ENCODE assay signal across 23 cellular contexts in the genomic region with DNA sequence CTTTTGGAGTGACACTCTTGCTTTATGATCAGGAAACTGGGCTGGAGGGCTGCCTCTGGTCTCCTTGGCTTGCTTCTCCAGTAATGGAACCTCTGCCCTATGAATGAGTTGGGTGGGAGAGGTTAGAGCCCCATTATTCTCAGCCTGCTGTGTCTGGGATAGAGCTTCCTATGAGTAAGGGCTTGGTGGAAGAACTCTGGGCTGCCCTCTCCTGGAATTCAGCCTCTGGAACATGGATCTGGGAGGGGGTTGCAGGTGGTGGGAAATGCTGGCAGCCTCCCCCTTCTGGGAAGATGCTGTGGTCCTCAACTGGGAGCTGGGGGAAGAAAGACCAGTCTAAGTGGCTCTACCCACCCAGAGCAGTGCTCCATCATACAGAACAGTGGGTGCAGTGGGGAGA.
A peak's percentile ranks its signal among the peaks of the same experiment; 100 is the strongest.
DNase-seq lines count a peak whose midpoint lies in the region; ATAC-seq, FAIRE-seq and TF ChIP-seq lines count a peak whose summit lies in the region.
"Had no signal": no experiment of that assay in that cellular context is flagged by ENCODE, and none has a peak within 500 bp of the region (broad histone marks: within the 10 kb centered on the region; RNA-seq: fewer than 3 reads in every experiment).

No MANE protein-coding gene starts in this region.

- no peak overlapping the region for H3K23ac ChIP-seq in H1 (ENCODE audit: insufficient read length)

- ATAC-seq in HG03025 (IDR thresholded peaks at IDR 0.05; ENCODE audit: low FRiP score, unreplicated experiment): no peak
- ATAC-seq: A549, GM12878 had no signal

- TF ChIP-seq EP300 in H1 (IDR thresholded peaks at IDR 0.05; ENCODE audit: borderline replicate concordance in 1 of 2, low read depth in 2 of 2, low read length in 2 of 2): no peak

- DNase-seq in H7 (peak; percentile 40), H1 (ENCODE audit: low read depth in 1 of 2, low spot score in 2 of 2) (no peak), iPS-NIHi11 (ENCODE audit: low spot score) (peak; percentile 16), GF-D8 (lab: John Stamatoyannopoulos, UW) (no peak), foreskin melanocyte (no peak)
- DNase-seq in activated naive CD4-positive, alpha-beta T cell treated with anti-CD3 and anti-CD28 coated beads, Interleukin-2, amount 50 U/mL, for 16 hours: no peak
- DNase-seq: 8988T; ACHN; AML-193; BE2C; CD4-positive, alpha-beta T cell; CD8-positive, alpha-beta memory T cell; DMS153; DND-41; GOT3; HFFc6 had no signal

- no peak overlapping the region for H3K56ac ChIP-seq in H1 (replicated peaks; ENCODE audit: insufficient read length, low read depth, low read length)

- no peak overlapping the region; a peak in 1 of 4 replicates for H3K4me2 ChIP-seq in H1 (ENCODE audit: insufficient read depth in 1 of 2, low read depth in 2 of 2, low read length in 2 of 2)
- H3K4me2 ChIP-seq: A549; BLaER1 treated with 17β-estradiol and CSF1 and Interleukin-3, amounts not matched to agents 10 nM and 100 nM had no signal

- no peak overlapping the region for H3K18ac ChIP-seq in H1 (ENCODE audit: extremely low read depth, low read length)

- no peak overlapping the region for H3K14ac ChIP-seq in H1 (ENCODE audit: insufficient read length)

- H3K4me1 ChIP-seq in H1 (replicated peaks in 1 of 4; ENCODE audit: control insufficient read depth in 3 of 4, insufficient read depth in 4 of 4, low read length in 3 of 4): no peaks in the 10 kb centered on the region
- H3K4me1 ChIP-seq: A549; BE2C; BLaER1 treated with 17β-estradiol and CSF1 and Interleukin-3, amounts not matched to agents 10 nM and 100 nM; HAP-1 had no signal

- peaks cover 0 to 7% of the 10 kb centered on the region in 2 experiments; a peak in 2 of 4 replicates for H3K9me3 ChIP-seq in H1 (ENCODE audit: insufficient read depth in 2 of 2, low read depth in 1 of 2, low read length in 1 of 2)
- H3K9me3 ChIP-seq: A549, BE2C, HAP-1 had no signal

- H4K5ac ChIP-seq in H1 (ENCODE audit: insufficient read length, low read depth, low read length): no peak overlapping the region

- H4K20me1 ChIP-seq in H1 (replicated peaks in 1 of 2; ENCODE audit: control insufficient read depth in 1 of 2, insufficient read depth in 2 of 2, low read length in 2 of 2): no peaks in the 10 kb centered on the region
- H4K20me1 ChIP-seq: BLaER1 treated with 17β-estradiol and CSF1 and Interleukin-3, amounts not matched to agents 10 nM and 100 nM had no signal

- CTCF ChIA-PET in H1 (lab: Charles Lee; ENCODE audit: partially characterized antibody): interaction anchor here (0.7 to 1.4 kb wide), 4 partner anchors 11 to 256 kb away, joined by 3 to 7 read pairs (median 4); no protein-coding TSS in a partner anchor

- no peak overlapping the region for H2BK20ac ChIP-seq in H1 (ENCODE audit: low read length)

- H2BK15ac ChIP-seq in H1 (ENCODE audit: low read length): no peak overlapping the region

- H4K8ac ChIP-seq in H1 (ENCODE audit: extremely low read depth, insufficient read depth, low read length): no peak overlapping the region

- TF ChIP-seq CTCF in H1 (IDR thresholded peaks at IDR 0.05; ENCODE audit: control extremely low read depth in 1 of 3, insufficient read depth in 1 of 3, low read depth in 1 of 3, low read length in 3 of 3): peak; percentile 15 to 30 (median 19); a peak in 3 of 4 replicates

- H3K79me1 ChIP-seq in H1 (ENCODE audit: low read depth, low read length): no peaks in the 10 kb centered on the region

- TF ChIP-seq POLR2A in H1 (IDR thresholded peaks at IDR 0.05; ENCODE audit: control extremely low read depth in 1 of 2, low read depth in 2 of 2, low read length in 2 of 2): no peak

- H2AK5ac ChIP-seq in H1 (ENCODE audit: low read depth, low read length): no peak overlapping the region

- H3K79me2 ChIP-seq in H1 (ENCODE audit: control insufficient read depth in 1 of 2, insufficient read depth in 2 of 2, low read length in 2 of 2): no peaks in the 10 kb centered on the region

- no peak overlapping the region for H2BK5ac ChIP-seq in H1 (ENCODE audit: low read depth, low read length)

- H3K4ac ChIP-seq in H1 (replicated peaks; ENCODE audit: insufficient read length, low read depth, low read length): no peak overlapping the region

- no peaks in the 10 kb centered on the region for H3K23me2 ChIP-seq in H1 (ENCODE audit: low read depth, low read length)

- H3K4me3 ChIP-seq in H7 (ENCODE audit: insufficient read depth, low read depth, low read length) (no peak overlapping the region), H1 (ENCODE audit: extremely low read depth in 1 of 4, insufficient read depth in 2 of 4, low read depth in 3 of 4, low read length in 4 of 4) (no peak overlapping the region)
- H3K4me3 ChIP-seq: A549; BLaER1 treated with 17β-estradiol and CSF1 and Interleukin-3, amounts not matched to agents 10 nM and 100 nM; GM12878; HAP-1 had no signal

- H4K91ac ChIP-seq in H1 (replicated peaks; ENCODE audit: insufficient read length, low read length): no peak overlapping the region

- H3K9ac ChIP-seq in H1 (replicated peaks in 1 of 4; ENCODE audit: extremely low read depth in 1 of 4, low read depth in 3 of 4, low read length in 3 of 4): no peak overlapping the region
- H3K9ac ChIP-seq: BLaER1 treated with 17β-estradiol and CSF1 and Interleukin-3, amounts not matched to agents 10 nM and 100 nM had no signal

- H2BK120ac ChIP-seq in H1 (replicated peaks; ENCODE audit: low read depth, low read length): no peak overlapping the region

- no peak overlapping the region for H3K27ac ChIP-seq in H1 (ENCODE audit: low read depth, low read length)
- H3K27ac ChIP-seq: A549; BLaER1 treated with 17β-estradiol and CSF1 and Interleukin-3, amounts not matched to agents 10 nM and 100 nM had no signal

- H2AFZ ChIP-seq in H1 (ENCODE audit: low read length): no peak overlapping the region

- POLR2A ChIA-PET in H1 (lab: Charles Lee; ENCODE audit: partially characterized antibody): no interaction called here

- H3K36me3 ChIP-seq in H7 (replicated peaks; ENCODE audit: control insufficient read depth, insufficient read depth, low read length) (no peaks in the 10 kb centered on the region), H1 (ENCODE audit: control insufficient read depth in 2 of 4, insufficient read depth in 4 of 4, low read length in 3 of 4) (no peaks in the 10 kb centered on the region)
- H3K36me3 ChIP-seq: BE2C; BLaER1 treated with 17β-estradiol and CSF1 and Interleukin-3, amounts not matched to agents 10 nM and 100 nM; HAP-1 had no signal

- FAIRE-seq in H1 (lab: Jason Lieb, UNC): no peak
- FAIRE-seq: A549, G401.6, GM12878, GM19239 had no signal

- TF ChIP-seq RAD21 in H1 (IDR thresholded peaks at IDR 0.05 in 1 of 2, conservative IDR thresholded peaks at IDR 0.05 in 1 of 2; ENCODE audit: low read depth in 2 of 2, low read length in 2 of 2): peak in 1 of 2 experiments; percentile 27; a peak in 1 of 4 replicates

- no peaks in the 10 kb centered on the region for H3K27me3 ChIP-seq in H7 (ENCODE audit: control insufficient read depth, insufficient read depth, low read length)
- peaks cover 0 to 1% (median 0%) of the 10 kb centered on the region in 4 experiments; a peak in 1 of 7 replicates for H3K27me3 ChIP-seq in H1 (replicated peaks in 1 of 4; ENCODE audit: control insufficient read depth in 3 of 4, extremely low read depth in 1 of 4, insufficient read depth in 3 of 4, low read length in 3 of 4)
- H3K27me3 ChIP-seq: BE2C; BLaER1 treated with 17β-estradiol and CSF1 and Interleukin-3, amounts not matched to agents 10 nM and 100 nM had no signal

- no peak overlapping the region for H2BK12ac ChIP-seq in H1 (ENCODE audit: low read depth, low read length)

TF ChIP-seq in H1, 55 proteins besides CTCF, POLR2A, EP300 and RAD21:
- TF ChIP-seq SP2 (IDR thresholded peaks at IDR 0.05; ENCODE audit: low read length) (no peak), BCL11A (IDR thresholded peaks at IDR 0.05; ENCODE audit: low read depth in 2 of 2, low read length in 2 of 2) (no peak), RFX5 (IDR thresholded peaks at IDR 0.05; ENCODE audit: borderline replicate concordance, low read depth, low read length) (no peak), JUN (IDR thresholded peaks at IDR 0.05; ENCODE audit: low read depth, low read length) (no peak), CBX5 (IDR thresholded peaks at IDR 0.05; ENCODE audit: low read depth, low read length) (no peak), KDM1A (IDR thresholded peaks at IDR 0.05; ENCODE audit: borderline replicate concordance, low read length) (no peak), SP4 (IDR thresholded peaks at IDR 0.05; ENCODE audit: low read length) (no peak), TBP (IDR thresholded peaks at IDR 0.05; ENCODE audit: low read depth, low read length) (no peak), RXRA (IDR thresholded peaks at IDR 0.05; ENCODE audit: insufficient read depth, low read depth, low read length) (no peak), RBBP5 (IDR thresholded peaks at IDR 0.05; ENCODE audit: borderline replicate concordance, low read depth, low read length) (no peak), FOSL1 (IDR thresholded peaks at IDR 0.05; ENCODE audit: insufficient read depth, low read depth, low read length) (no peak), NRF1 (IDR thresholded peaks at IDR 0.05; ENCODE audit: low read depth, low read length) (no peak), SUZ12 (IDR thresholded peaks at IDR 0.05; ENCODE audit: low read length) (no peak), EGR1 (IDR thresholded peaks at IDR 0.05; ENCODE audit: borderline replicate concordance, low read depth, low read length) (no peak)
- TF ChIP-seq, protein P1, sequence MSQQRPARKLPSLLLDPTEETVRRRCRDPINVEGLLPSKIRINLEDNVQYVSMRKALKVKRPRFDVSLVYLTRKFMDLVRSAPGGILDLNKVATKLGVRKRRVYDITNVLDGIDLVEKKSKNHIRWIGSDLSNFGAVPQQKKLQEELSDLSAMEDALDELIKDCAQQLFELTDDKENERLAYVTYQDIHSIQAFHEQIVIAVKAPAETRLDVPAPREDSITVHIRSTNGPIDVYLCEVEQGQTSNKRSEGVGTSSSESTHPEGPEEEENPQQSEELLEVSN (IDR thresholded peaks at IDR 0.05): no peak

Comparison
In these comparisons a context has a peak if more than half of its experiments do, and no peak if none do; other contexts are left out.
1. DNase-seq: peak in H7 (single experiment) and iPS-NIHi11 (single experiment); none in H1 (0 of 2), activated naive CD4-positive, alpha-beta T cell treated with anti-CD3 and anti-CD28 coated beads, Interleukin-2, amount 50 U/mL, for 16 hours (single experiment), GF-D8 (single experiment) and foreskin melanocyte (single experiment).